ENCODE assay signal across 1 cellular context in genomic region chr1:157359309-157360020, GRCh38.
TF ChIP-seq lines count a peak whose summit lies in the region.

No MANE protein-coding gene starts in this region.

TF ChIP-seq in K562, 482 proteins besides CTCF, POLR2A, EP300 and RAD21 (continued from another document):
- TF ChIP-seq ATF3 (IDR thresholded peaks at IDR 0.05) (peak; percentile 11; the same call in 1 of the 2 replicates), ATF3 (CRISPR knock-in tag; conservative IDR thresholded peaks at IDR 0.05) (no peak), ETV6 (IDR thresholded peaks at IDR 0.05; ENCODE audit: borderline replicate concordance in 1 of 2, low read depth in 2 of 2, low read length in 1 of 2) (no peak), ETV6 (CRISPR knock-in tag; IDR thresholded peaks at IDR 0.05; ENCODE audit: borderline replicate concordance) (no peak)
